In genomic region chr5:177006265-177006972, GRCh38 we compare ENCODE assay signal across 8 cellular contexts. TPM values are rescaled to one million over a fixed set of nuclear protein-coding genes. Genes with fewer than 3 reads are reported as not detected.
DNase-seq lines count a peak whose midpoint lies in the region; ATAC-seq and TF ChIP-seq lines count a peak whose summit lies in the region.

Gene UIMC1, minus strand, starts transcription at chr5:177006779. Its CDS starts 24,164 bp downstream, at chr5:176982615.

- ATAC-seq in GM21717 (IDR thresholded peaks at IDR 0.05; ENCODE audit: unreplicated experiment) (peak; percentile 69), esophagus mucosa (peak; percentile 97)

- no peaks in the 10 kb centered on the region for H3K27me3 ChIP-seq in Peyer's patch
- H3K27me3 ChIP-seq in muscle layer of colon (ENCODE audit: control insufficient read depth in 1 of 2, insufficient read depth in 2 of 2, low read length in 2 of 2) = no peaks in the 10 kb centered on the region

- H3K27ac ChIP-seq in Peyer's patch (peak within 1 kb of the TSS; percentile 88 to 97 (median 92)), muscle layer of colon (ENCODE audit: low read depth, low read length) (peak within 1 kb of the TSS; percentile 99)

- H3K4me3 ChIP-seq in Peyer's patch (peak within 1 kb of the TSS; percentile 74 to 88 (median 82)), muscle layer of colon (ENCODE audit: low read depth in 1 of 2, low read length in 2 of 2) (peak within 1 kb of the TSS; percentile 81 to 100)

- H3K9ac ChIP-seq in muscle layer of colon (ENCODE audit: low read length) = peak within 1 kb of the TSS; percentile 68

- H3K36me3 ChIP-seq in Peyer's patch (no peaks in the 10 kb centered on the region), muscle layer of colon (ENCODE audit: insufficient read depth, low read length) (no peaks in the 10 kb centered on the region)

- peak; percentile 75 for DNase-seq in DMS114 treated with DMSO at 0.1 percent for 48 hours (lab: John Stamatoyannopoulos, UW; ENCODE audit: unreplicated experiment)
- DNase-seq in KG1 (lab: John Stamatoyannopoulos, UW) = peak; percentile 72
- DNase-seq in Peyer's patch = peak; percentile 89 to 96 (median 95)
- peak; percentile 97 for DNase-seq in activated T-cell treated with anti-CD3 and anti-CD28 coated beads, Interleukin-2, amount 50 U/mL, for 48 hours
- peak; percentile 79 to 85 for DNase-seq in stimulated activated CD8-positive, alpha-beta memory T cell treated with anti-CD3 and anti-CD28 coated beads, Interleukin-7, amount 100 ng/mL, for 1 hour (ENCODE audit: low read depth in 2 of 2)

- no peak for TF ChIP-seq CTCF in Peyer's patch (IDR thresholded peaks at IDR 0.05)

- peaks cover 0 to 15% (median 3%) of the 10 kb centered on the region in 4 donors for H3K4me1 ChIP-seq in Peyer's patch
- peaks cover 22% of the 10 kb centered on the region for H3K4me1 ChIP-seq in muscle layer of colon (ENCODE audit: insufficient read depth, low read length)

- H3K9me3 ChIP-seq in Peyer's patch (no peaks in the 10 kb centered on the region), muscle layer of colon (ENCODE audit: low read length) (no peaks in the 10 kb centered on the region)

- TF ChIP-seq POLR2A in Peyer's patch (IDR thresholded peaks at IDR 0.05) = no peak

RNA-seq across cellular contexts. Expression of gene UIMC1, which starts in this region (rescaled TPM):
- total RNA-seq in Peyer's patch (100 to 1,000 TPM in 1 of 4 donors, 10 to 100 TPM in 3; 22.4 to 111 (median 41.3) TPM), esophagus mucosa (14.9 TPM)

Comparison
In these comparisons a context has a peak if more than half of its experiments do, and no peak if none do; other contexts are left out.
1. Peak in every context shown above with its lines: DNase-seq, ATAC-seq, H3K4me3 ChIP-seq and H3K27ac ChIP-seq.